In the genomic region with DNA sequence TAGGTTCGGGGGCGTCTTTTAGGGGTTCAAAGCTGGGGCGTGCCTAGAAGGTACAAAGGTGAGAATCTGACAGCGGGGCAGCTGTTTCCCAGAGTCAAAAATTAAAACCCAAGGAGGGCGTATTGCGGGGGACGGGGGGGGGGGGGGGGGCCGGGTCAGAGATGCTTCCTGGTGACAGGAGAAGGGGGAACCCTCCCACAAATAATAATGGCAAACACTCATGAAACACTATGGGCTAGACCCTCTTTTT, we compare ENCODE assay signal across 8 cellular contexts. TPM values are rescaled to one million over a fixed set of nuclear protein-coding genes. Genes with fewer than 3 reads are reported as not detected.
DNase-seq lines count a peak whose midpoint lies in the region; ATAC-seq and TF ChIP-seq lines count a peak whose summit lies in the region.

No MANE protein-coding gene starts in this region.

- intact Hi-C loops in spleen (cut with DNase I; ENCODE audit: low total_unique reads): loop anchor here (10.0 kb wide), 2 partner anchors 59 to 409 kb away; partner anchors contain the start of gene EID2B

- H3K9ac ChIP-seq in iPS-15b (ENCODE audit: low read depth, low read length): no peak overlapping the region

- H3K27me3 Mint-ChIP-seq in activated CD8-positive, alpha-beta T cell treated with anti-CD3 and anti-CD28 coated beads, Interleukin-2, amount 10 ng/mL, durations not matched to agents 7 days and 5 days (ENCODE audit: low read depth): no peaks in the 10 kb centered on the region

- H3K27me3 ChIP-seq in iPS-15b (ENCODE audit: control insufficient read depth, insufficient read depth, low read length): no peaks in the 10 kb centered on the region
- peaks cover 0 to under 1% (median 0%) of the 10 kb centered on the region in 7 donors for H3K27me3 ChIP-seq in spleen (replicated peaks in 1 of 7)

- H3K4me3 Mint-ChIP-seq in activated CD8-positive, alpha-beta T cell treated with anti-CD3 and anti-CD28 coated beads, Interleukin-2, amount 10 ng/mL, durations not matched to agents 7 days and 5 days: peak overlapping the region; percentile 97

- no peaks in the 10 kb centered on the region for H3K9me3 Mint-ChIP-seq in activated CD8-positive, alpha-beta T cell treated with anti-CD3 and anti-CD28 coated beads, Interleukin-2, amount 10 ng/mL, durations not matched to agents 7 days and 5 days (ENCODE audit: insufficient read depth)

- peak overlapping the region; percentile 93 for H3K27ac Mint-ChIP-seq in activated CD8-positive, alpha-beta T cell treated with anti-CD3 and anti-CD28 coated beads, Interleukin-2, amount 10 ng/mL, durations not matched to agents 7 days and 5 days

- TF ChIP-seq POLR2A in spleen (IDR thresholded peaks at IDR 0.05): no peak

- H3K4me3 ChIP-seq in HEK293 (ENCODE audit: low read depth, low read length) (peak overlapping the region; percentile 67), iPS-15b (ENCODE audit: low read depth, low read length) (peak overlapping the region; percentile 78), spleen (peak overlapping the region; percentile 79 to 99 (median 95))

- no peak for TF ChIP-seq CTCF in HEK293 (tag by site-specific recombination; IDR thresholded peaks at IDR 0.05)
- no peak for TF ChIP-seq CTCF in spleen (IDR thresholded peaks at IDR 0.05 in 8 of 11, conservative IDR thresholded peaks at IDR 0.05 in 3 of 11)

- H3K4me1 ChIP-seq in HEK293 (ENCODE audit: control insufficient read depth, insufficient read depth, low read length) (peaks cover 27% of the 10 kb centered on the region), iPS-15b (ENCODE audit: control insufficient read depth, insufficient read depth, low read length) (peaks cover 5% of the 10 kb centered on the region), spleen (peaks cover 0 to 79% (median 57%) of the 10 kb centered on the region in 6 donors)

- H3K36me3 ChIP-seq in HEK293 (ENCODE audit: control insufficient read depth in 2 of 2, insufficient read depth in 1 of 2, low read length in 2 of 2) (no peaks in the 10 kb centered on the region; a peak in 1 of 3 replicates), iPS-15b (ENCODE audit: control insufficient read depth, insufficient read depth, low read length) (no peaks in the 10 kb centered on the region), spleen (no peaks in the 10 kb centered on the region)

- CTCF ChIA-PET in HEK293 (lab: Yijun Ruan, JAX): interaction anchor here (1.0 to 3.0 kb wide), 5 partner anchors 15 to 377 kb away, joined by 3 to 19 read pairs (median 5); no protein-coding TSS in a partner anchor
- CTCF ChIA-PET in activated CD8-positive, alpha-beta T cell treated with anti-CD3 and anti-CD28 coated beads, Interleukin-2, amount 10 ng/mL, durations not matched to agents 7 days and 5 days (lab: Charles Lee): interaction anchor here (1.2 kb wide), 1 partner anchor 196 kb away, joined by 3 read pairs; the partner anchor contains the start of genes MRPS12 and SARS2

- H3K27ac ChIP-seq in HEK293 (ENCODE audit: extremely low read depth, low read depth, low read length) (peak overlapping the region; percentile 88), spleen (peak overlapping the region; percentile 49 to 93 (median 84))

- no peak for DNase-seq in activated CD8-positive, alpha-beta T cell treated with anti-CD3 and anti-CD28 coated beads, Interleukin-2, amount 10 ng/mL, durations not matched to agents 7 days and 5 days
- DNase-seq in spleen (no peak), NOMO-1 treated with DMSO at 0.1 percent for 48 hours (lab: John Stamatoyannopoulos, UW; ENCODE audit: unreplicated experiment) (no peak), HuH-7.5 (ENCODE audit: low spot score) (no peak)

- POLR2A ChIA-PET in HEK293 (lab: Yijun Ruan, JAX): interaction anchor here (0.5 to 2.1 kb wide), 8 partner anchors 9 to 310 kb away, joined by 3 to 6 read pairs (median 3); partner anchors contain the start of genes MED29, PAF1, RPS16 and SAMD4B
- POLR2A ChIA-PET in activated CD8-positive, alpha-beta T cell treated with anti-CD3 and anti-CD28 coated beads, Interleukin-2, amount 10 ng/mL, durations not matched to agents 7 days and 5 days (lab: Charles Lee): interaction anchor here (0.6 to 1.4 kb wide), 4 partner anchors 119 to 934 kb away, joined by 3 read pairs; partner anchors contain the start of genes GMFG, MED29 and PAF1

- peaks cover 2% of the 10 kb centered on the region for H3K36me3 Mint-ChIP-seq in activated CD8-positive, alpha-beta T cell treated with anti-CD3 and anti-CD28 coated beads, Interleukin-2, amount 10 ng/mL, durations not matched to agents 7 days and 5 days (ENCODE audit: low read depth)

- H3K9me3 ChIP-seq in HEK293 (ENCODE audit: control insufficient read depth, insufficient read depth, low read depth, low read length) (no peaks in the 10 kb centered on the region), iPS-15b (ENCODE audit: control insufficient read depth, insufficient read depth, low read length) (no peaks in the 10 kb centered on the region), spleen (no peaks in the 10 kb centered on the region)

- no peak for ATAC-seq in activated CD8-positive, alpha-beta T cell treated with anti-CD3 and anti-CD28 coated beads, Interleukin-2, amount 10 ng/mL, durations not matched to agents 7 days and 5 days
- ATAC-seq in HG02852 (IDR thresholded peaks at IDR 0.05; ENCODE audit: unreplicated experiment) (no peak), HG02884 (IDR thresholded peaks at IDR 0.05; ENCODE audit: unreplicated experiment) (no peak)

- WGBS in spleen, 5 donors: 9 to 33% (median 23%) methylated on average over 7 to 8 of the region's 8 CpGs

- H3K4me1 Mint-ChIP-seq in activated CD8-positive, alpha-beta T cell treated with anti-CD3 and anti-CD28 coated beads, Interleukin-2, amount 10 ng/mL, durations not matched to agents 7 days and 5 days (ENCODE audit: low read depth): peaks cover 37% of the 10 kb centered on the region

TF ChIP-seq in HEK293, 187 proteins besides CTCF, POLR2A, EP300 and RAD21:
- TF ChIP-seq KLF10 (tag by site-specific recombination; IDR thresholded peaks at IDR 0.05) (no peak), ZEB2 (tag by site-specific recombination; IDR thresholded peaks at IDR 0.05) (no peak), ZNF549 (tag by site-specific recombination; IDR thresholded peaks at IDR 0.05) (no peak), MZF1 (tag by site-specific recombination; IDR thresholded peaks at IDR 0.05; ENCODE audit: borderline replicate concordance) (no peak), ZNF561 (tag by site-specific recombination; IDR thresholded peaks at IDR 0.05; ENCODE audit: borderline replicate concordance) (no peak), ZNF677 (tag by site-specific recombination; IDR thresholded peaks at IDR 0.05) (no peak), ZNF530 (tag by site-specific recombination; IDR thresholded peaks at IDR 0.05; ENCODE audit: low read depth) (no peak), SALL2 (tag by site-specific recombination; IDR thresholded peaks at IDR 0.05; ENCODE audit: borderline replicate concordance) (no peak), ZSCAN23 (tag by site-specific recombination; IDR thresholded peaks at IDR 0.05) (no peak), HOXD13 (CRISPR knock-in tag; IDR thresholded peaks at IDR 0.05; ENCODE audit: borderline replicate concordance) (no peak), ZNF157 (tag by site-specific recombination; IDR thresholded peaks at IDR 0.05) (no peak)

RNA-seq across cellular contexts. Expression of gene PAK4, which starts 0.7 kb away (rescaled TPM):
- total RNA-seq in activated CD8-positive, alpha-beta T cell treated with anti-CD3 and anti-CD28 coated beads, Interleukin-2, amount 10 ng/mL, durations not matched to agents 7 days and 5 days: 10 to 100 TPM; 15.3 to 18.2 TPM
- 10 to 100 TPM in 6 of 7 donors, 1 to 10 TPM in 1; 9.5 to 27.8 (median 19.8) TPM for total RNA-seq in spleen
- polyA plus RNA-seq in spleen: 10 to 100 TPM in 1 of 3 donors, 1 to 10 TPM in 2; 5.2 to 13.4 (median 7.7) TPM

RNA-seq across cellular contexts. Expression of gene ACP7, which starts 42.1 kb away (rescaled TPM):
- total RNA-seq in activated CD8-positive, alpha-beta T cell treated with anti-CD3 and anti-CD28 coated beads, Interleukin-2, amount 10 ng/mL, durations not matched to agents 7 days and 5 days: not detected
- not detected for total RNA-seq in spleen
- not detected for polyA plus RNA-seq in spleen
